ENCODE assay signal across 21 cellular contexts in genomic region chr1:5849550-5849949, GRCh38.
DNase-seq lines count a peak whose midpoint lies in the region; ATAC-seq, FAIRE-seq and TF ChIP-seq lines count a peak whose summit lies in the region.
"Had no signal": no experiment of that assay in that cellular context is flagged by ENCODE, and none has a peak within 500 bp of the region (broad histone marks: within the 10 kb centered on the region; RNA-seq: fewer than 3 reads in every experiment).

No MANE protein-coding gene starts in this region.

- no peak overlapping the region for H3K4me3 ChIP-seq in H1 (ENCODE audit: extremely low read depth in 1 of 4, insufficient read depth in 2 of 4, low read depth in 3 of 4, low read length in 4 of 4)
- H3K4me3 ChIP-seq in esophagus squamous epithelium = no peak overlapping the region
- H3K4me3 ChIP-seq: HAP-1 had no signal

- ATAC-seq in WTC11 (no peak), GM18498 (IDR thresholded peaks at IDR 0.05; ENCODE audit: unreplicated experiment) (no peak), GM18870 (IDR thresholded peaks at IDR 0.05; ENCODE audit: unreplicated experiment) (no peak)

- H3K23ac ChIP-seq in H9 (ENCODE audit: insufficient read length, low read depth, low read length) (no peak overlapping the region), H1 (ENCODE audit: insufficient read length) (no peak overlapping the region)

- H4K5ac ChIP-seq in H9 (ENCODE audit: insufficient read length, low read depth, low read length) (no peak overlapping the region), H1 (ENCODE audit: insufficient read length, low read depth, low read length) (no peak overlapping the region)

- H3K18ac ChIP-seq in H9 (ENCODE audit: insufficient read length, low read depth, low read length) = peak overlapping the region; percentile 23
- H3K18ac ChIP-seq in H1 (ENCODE audit: extremely low read depth, low read length) = no peak overlapping the region

- H3K4me2 ChIP-seq in H9 (ENCODE audit: insufficient read depth, insufficient read length, low read length) (no peak overlapping the region), H1 (ENCODE audit: insufficient read depth in 1 of 2, low read depth in 2 of 2, low read length in 2 of 2) (no peak overlapping the region)

- H2BK5ac ChIP-seq in H9 (ENCODE audit: insufficient read length, low read length) (no peak overlapping the region), H1 (ENCODE audit: low read depth, low read length) (no peak overlapping the region)

- peaks cover 0 to 5% (median 4%) of the 10 kb centered on the region in 3 experiments; a peak in 4 of 7 replicates for H3K36me3 Mint-ChIP-seq in H9 (ENCODE audit: insufficient read depth in 1 of 3, low read depth in 3 of 3)
- H3K36me3 Mint-ChIP-seq in WTC11 = no peaks in the 10 kb centered on the region
- H3K36me3 Mint-ChIP-seq: CD14-positive monocyte; CD4-positive, alpha-beta memory T cell had no signal

- H3K27me3 Mint-ChIP-seq in H9 (ENCODE audit: low read depth) (peaks cover 14% of the 10 kb centered on the region), WTC11 (ENCODE audit: low read depth) (peaks cover 4% of the 10 kb centered on the region; the same call in 1 of the 2 replicates)

- H3K9me3 Mint-ChIP-seq in H9 (peaks cover 0 to 9% of the 10 kb centered on the region in 2 experiments; a peak in 2 of 5 replicates), WTC11 (peaks cover 4% of the 10 kb centered on the region)

- H2BK20ac ChIP-seq in H9 (ENCODE audit: low read depth, low read length, poor library complexity, severe bottlenecking) = no peak overlapping the region
- H2BK20ac ChIP-seq in H1 (ENCODE audit: low read length) = no peak overlapping the region

- DNase-seq in H9 (no peak), WTC11 (ENCODE audit: low spot score) (no peak), H1 (ENCODE audit: low read depth in 1 of 2, low spot score in 2 of 2) (no peak), KG1 (lab: John Stamatoyannopoulos, UW) (no peak), esophagus squamous epithelium (lab: John Stamatoyannopoulos, UW) (no peak)
- DNase-seq: ACHN; BE2C; CD4-positive, alpha-beta memory T cell; DMS153; DMS79; GDM1; GOT3; IMR-90; Kasumi-1; KBM-7 had no signal

- H3K4me1 Mint-ChIP-seq in H9 = peaks cover 8 to 9% of the 10 kb centered on the region in 2 experiments
- no peaks in the 10 kb centered on the region for H3K4me1 Mint-ChIP-seq in WTC11
- H3K4me1 Mint-ChIP-seq: CD14-positive monocyte had no signal

- H3T11ph ChIP-seq in H9 (ENCODE audit: low read length) = no peak overlapping the region

- H4K91ac ChIP-seq in H9 (ENCODE audit: insufficient read length, low read depth, low read length) (no peak overlapping the region), H1 (replicated peaks; ENCODE audit: insufficient read length, low read length) (no peak overlapping the region)

- no peaks in the 10 kb centered on the region for H3K79me2 ChIP-seq in H9 (ENCODE audit: insufficient read depth, low read length)
- no peaks in the 10 kb centered on the region for H3K79me2 ChIP-seq in H1 (ENCODE audit: control insufficient read depth in 1 of 2, insufficient read depth in 2 of 2, low read length in 2 of 2)

- TF ChIP-seq RAD21 in H1 (IDR thresholded peaks at IDR 0.05 in 1 of 2, conservative IDR thresholded peaks at IDR 0.05 in 1 of 2; ENCODE audit: low read depth in 2 of 2, low read length in 2 of 2) = no peak

- H3K4ac ChIP-seq in H9 (ENCODE audit: low read depth, low read length) (no peak overlapping the region), H1 (replicated peaks; ENCODE audit: insufficient read length, low read depth, low read length) (no peak overlapping the region)

- H2AFZ ChIP-seq in H9 (ENCODE audit: low read length) (no peak overlapping the region), H1 (ENCODE audit: low read length) (no peak overlapping the region)

- no peak for FAIRE-seq in H1 (lab: Jason Lieb, UNC)
- FAIRE-seq: A204.1, GM18507 had no signal

- no peaks in the 10 kb centered on the region for H3K9me3 ChIP-seq in H9 (ENCODE audit: control insufficient read depth, low read depth, low read length)
- no peaks in the 10 kb centered on the region; a peak in 1 of 4 replicates for H3K9me3 ChIP-seq in H1 (ENCODE audit: insufficient read depth in 2 of 2, low read depth in 1 of 2, low read length in 1 of 2)
- H3K9me3 ChIP-seq in esophagus squamous epithelium = no peaks in the 10 kb centered on the region
- H3K9me3 ChIP-seq: BE2C, HAP-1 had no signal

- no peaks in the 10 kb centered on the region for H3K23me2 ChIP-seq in H9 (ENCODE audit: insufficient read length, low read depth, low read length, poor library complexity, severe bottlenecking)
- H3K23me2 ChIP-seq in H1 (ENCODE audit: low read depth, low read length) = peaks cover 2% of the 10 kb centered on the region; the same call in 1 of the 2 replicates

- H2AK5ac ChIP-seq in H9 (ENCODE audit: insufficient read length, low read length) (no peak overlapping the region), H1 (ENCODE audit: low read depth, low read length) (peak overlapping the region; percentile 98; the same call in 1 of the 2 replicates)

- POLR2A ChIA-PET in WTC11 (lab: Charles Lee) = no interaction called here
- POLR2A ChIA-PET in H1 (lab: Charles Lee; ENCODE audit: partially characterized antibody) = no interaction called here

- no peak overlapping the region for H4K8ac ChIP-seq in H9 (replicated peaks; ENCODE audit: insufficient read length, low read depth, low read length)
- no peak overlapping the region for H4K8ac ChIP-seq in H1 (ENCODE audit: extremely low read depth, insufficient read depth, low read length)

- H3K9ac ChIP-seq in H9 (ENCODE audit: extremely low read depth, insufficient read length, low read length) (no peak overlapping the region), H1 (replicated peaks in 1 of 4; ENCODE audit: extremely low read depth in 1 of 4, low read depth in 3 of 4, low read length in 3 of 4) (no peak overlapping the region)

- WGBS in H9 (ENCODE audit: extremely low coverage, insufficient read length, low lambda C conversion rate) = no CpG with 5 or more reads among the region's 4 CpGs
- WGBS in H1 (ENCODE audit: extremely low coverage in 1 of 2, insufficient coverage in 1 of 2, insufficient read length in 1 of 2, insufficient replicate concordance in 2 of 2, low coverage in 1 of 2, low lambda C conversion rate in 2 of 2, missing lambda C conversion rate in 1 of 2), 2 experiments = 95% methylated on average over 4 of the region's 4 CpGs; no CpG with 5 or more reads in 1 of the 2 experiments
- WGBS in esophagus squamous epithelium, 2 donors = 60 to 62% methylated on average over 4 of the region's 4 CpGs

- H3K36me3 ChIP-seq in H1 (ENCODE audit: control insufficient read depth in 2 of 4, insufficient read depth in 4 of 4, low read length in 3 of 4) (no peaks in the 10 kb centered on the region), esophagus squamous epithelium (no peaks in the 10 kb centered on the region)
- H3K36me3 ChIP-seq: BE2C, HAP-1 had no signal

- H3K27me3 ChIP-seq in H9 (ENCODE audit: insufficient read depth, low read length) (no peaks in the 10 kb centered on the region), H1 (replicated peaks in 1 of 4; ENCODE audit: control insufficient read depth in 3 of 4, extremely low read depth in 1 of 4, insufficient read depth in 3 of 4, low read length in 3 of 4) (no peaks in the 10 kb centered on the region; a peak in 3 of 7 replicates), esophagus squamous epithelium (peaks cover 0 to 54% (median 0%) of the 10 kb centered on the region in 4 donors)
- H3K27me3 ChIP-seq: BE2C had no signal

- H4K20me1 ChIP-seq in H9 (ENCODE audit: control insufficient read depth, insufficient read depth, insufficient read length) (no peaks in the 10 kb centered on the region), H1 (replicated peaks in 1 of 2; ENCODE audit: control insufficient read depth in 1 of 2, insufficient read depth in 2 of 2, low read length in 2 of 2) (no peaks in the 10 kb centered on the region)

- H3K14ac ChIP-seq in H9 (ENCODE audit: insufficient read depth, low read length) (no peak overlapping the region), H1 (ENCODE audit: insufficient read length) (no peak overlapping the region)

- no peak overlapping the region for H2BK120ac ChIP-seq in H9 (ENCODE audit: low read depth, low read length, poor library complexity, severe bottlenecking)
- no peak overlapping the region for H2BK120ac ChIP-seq in H1 (replicated peaks; ENCODE audit: low read depth, low read length)

- no peak for TF ChIP-seq EP300 in H1 (IDR thresholded peaks at IDR 0.05; ENCODE audit: borderline replicate concordance in 1 of 2, low read depth in 2 of 2, low read length in 2 of 2)

- H3K79me1 ChIP-seq in H9 (ENCODE audit: insufficient read depth, low read depth, low read length, poor library complexity, severe bottlenecking) (no peaks in the 10 kb centered on the region), H1 (ENCODE audit: low read depth, low read length) (peaks cover 2% of the 10 kb centered on the region; the same call in 1 of the 2 replicates)

- CTCF ChIA-PET in WTC11 (lab: Charles Lee) = no interaction called here
- CTCF ChIA-PET in H1 (lab: Charles Lee; ENCODE audit: partially characterized antibody) = interaction anchor here (0.8 to 1.5 kb wide), 3 partner anchors 13 to 340 kb away, joined by 3 to 4 read pairs (median 3); no protein-coding TSS in a partner anchor

- no peak overlapping the region for H2BK12ac ChIP-seq in H9 (ENCODE audit: insufficient read length, low read depth, low read length)
- peak overlapping the region; percentile 60; the same call in 1 of the 2 replicates for H2BK12ac ChIP-seq in H1 (ENCODE audit: low read depth, low read length)

- H2BK15ac ChIP-seq in H9 (ENCODE audit: low read depth, low read length) = no peak overlapping the region
- 0 out of 2 replicates have a peak overlapping the region, but pooled peaks have one; percentile 88 for H2BK15ac ChIP-seq in H1 (ENCODE audit: low read length)

- H3K4me1 ChIP-seq in H9 (ENCODE audit: insufficient read depth, low read length) = no peaks in the 10 kb centered on the region
- H3K4me1 ChIP-seq in H1 (replicated peaks in 1 of 4; ENCODE audit: control insufficient read depth in 3 of 4, insufficient read depth in 4 of 4, low read length in 3 of 4) = peaks cover 0 to 2% (median under 1%) of the 10 kb centered on the region in 4 experiments; a peak in 4 of 7 replicates
- H3K4me1 ChIP-seq in esophagus squamous epithelium = no peaks in the 10 kb centered on the region
- H3K4me1 ChIP-seq: BE2C, HAP-1 had no signal

- no peak overlapping the region for H3K4me3 Mint-ChIP-seq in H9
- H3K4me3 Mint-ChIP-seq in WTC11 = no peak overlapping the region
- H3K4me3 Mint-ChIP-seq: CD14-positive monocyte; CD4-positive, alpha-beta memory T cell had no signal

- no peak for TF ChIP-seq POLR2A in H1 (IDR thresholded peaks at IDR 0.05; ENCODE audit: control extremely low read depth in 1 of 2, low read depth in 2 of 2, low read length in 2 of 2)
- no peak for TF ChIP-seq POLR2A in esophagus squamous epithelium (IDR thresholded peaks at IDR 0.05)

- H3K27ac Mint-ChIP-seq in H9 (no peak overlapping the region), WTC11 (peak overlapping the region; percentile 12; the same call in 1 of the 2 replicates)
- H3K27ac Mint-ChIP-seq: CD14-positive monocyte; CD4-positive, alpha-beta memory T cell had no signal

- intact Hi-C loops in esophagus squamous epithelium (cut with DNase I) = no loop called here

- H3K56ac ChIP-seq in H9 (ENCODE audit: insufficient read length, low read depth, low read length) (no peak overlapping the region), H1 (replicated peaks; ENCODE audit: insufficient read length, low read depth, low read length) (no peak overlapping the region)

- TF ChIP-seq CTCF in H9 (conservative IDR thresholded peaks at IDR 0.05) (no peak), WTC11 (IDR thresholded peaks at IDR 0.05) (no peak), H1 (IDR thresholded peaks at IDR 0.05; ENCODE audit: control extremely low read depth in 1 of 3, insufficient read depth in 1 of 3, low read depth in 1 of 3, low read length in 3 of 3) (no peak), esophagus squamous epithelium (IDR thresholded peaks at IDR 0.05) (no peak)

- H3K27ac ChIP-seq in H9 (ENCODE audit: insufficient read length, low read depth, low read length) = no peak overlapping the region
- H3K27ac ChIP-seq in H1 (ENCODE audit: low read depth, low read length) = no peak overlapping the region
- no peak overlapping the region for H3K27ac ChIP-seq in esophagus squamous epithelium
